Comparison of ENCODE assay signal across 12 cellular contexts in the genomic region with DNA sequence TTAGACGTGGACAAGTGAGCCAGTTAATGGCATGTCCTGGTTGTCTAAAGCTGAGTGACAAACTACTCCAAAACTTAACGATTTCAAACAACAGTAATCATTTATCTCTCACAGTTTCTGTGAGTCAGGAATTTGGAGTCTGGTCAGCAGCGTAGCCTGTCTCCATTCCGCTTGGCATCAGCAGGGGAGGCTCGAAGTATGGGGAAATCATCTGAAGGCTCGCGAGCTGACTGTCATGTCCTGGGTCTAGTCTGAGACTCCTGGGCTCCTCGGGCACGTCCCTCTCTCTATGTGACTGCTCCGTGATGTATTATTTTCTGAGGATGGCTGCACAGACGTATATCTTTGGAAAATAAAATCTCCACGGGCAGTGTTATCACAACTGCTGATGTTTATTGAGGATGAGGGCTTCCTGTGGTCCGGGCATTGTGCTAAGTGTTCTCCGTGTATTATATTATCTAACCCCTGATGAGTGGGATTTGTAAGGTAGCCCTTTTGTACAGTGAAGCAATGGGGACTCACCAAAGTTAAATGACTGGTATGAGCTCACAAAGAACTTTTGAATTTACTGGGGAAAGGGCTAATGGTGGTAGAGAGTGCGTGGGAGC. TPM values are rescaled to one million over a fixed set of nuclear protein-coding genes. Genes with fewer than 3 reads are reported as not detected.
DNase-seq lines count a peak whose midpoint lies in the region; ATAC-seq and TF ChIP-seq lines count a peak whose summit lies in the region.
"Had no signal": no experiment of that assay in that cellular context is flagged by ENCODE, and none has a peak within 500 bp of the region (broad histone marks: within the 10 kb centered on the region; RNA-seq: fewer than 3 reads in every experiment).

No MANE protein-coding gene starts in this region.

- dilution Hi-C loops in IMR-90 (cut with HindIII; ENCODE audit: low sequenced_read_pairs, unreplicated experiment), result no loop called here

- TF ChIP-seq RAD21 in IMR-90 (IDR thresholded peaks at IDR 0.05; ENCODE audit: low read length), result no peak
- no peak for TF ChIP-seq RAD21 in SK-N-SH (IDR thresholded peaks at IDR 0.05; ENCODE audit: low read length)

- H3K79me2 ChIP-seq in SK-N-SH (ENCODE audit: insufficient read depth), result peaks cover 50% of the 10 kb centered on the region

- no peak overlapping the region for H3K27ac ChIP-seq in IMR-90 (ENCODE audit: insufficient read depth, low read length)
- H3K27ac ChIP-seq in SK-N-SH (ENCODE audit: low read depth in 2 of 2, low read length in 1 of 2), result peak overlapping the region in 1 of 2 experiments; percentile 40; a peak in 2 of 4 replicates
- no peak overlapping the region for H3K27ac ChIP-seq in gastroesophageal sphincter

- peaks cover 6% of the 10 kb centered on the region for H3F3A ChIP-seq in SK-N-SH (replicated peaks; ENCODE audit: insufficient read depth)

- no peak overlapping the region for H2BK20ac ChIP-seq in IMR-90 (ENCODE audit: low read depth, low read length)

- TF ChIP-seq POLR2A in IMR-90 (IDR thresholded peaks at IDR 0.05; ENCODE audit: low read depth, low read length), result no peak
- no peak for TF ChIP-seq POLR2A in gastroesophageal sphincter (IDR thresholded peaks at IDR 0.05)

- DNase-seq in IMR-90, result peak; percentile 53
- DNase-seq in SK-N-SH, result no peak
- no peak for DNase-seq in midbrain (lab: John Stamatoyannopoulos, UW)
- DNase-seq in stimulated activated CD4-positive, alpha-beta T cell treated with anti-CD3 and anti-CD28 coated beads, Interleukin-2, amount 100 ng/mL, for 24 hours, result no peak
- DNase-seq: activated gamma-delta T cell, NCI-H2227 treated with DMSO at 0.1 percent for 48 hours, SIG-M5 had no signal

- TF ChIP-seq CTCF in IMR-90 (conservative IDR thresholded peaks at IDR 0.05; ENCODE audit: low read depth, low read length) (0 out of 2 replicates have a peak, but pooled peaks have one; percentile 4), SK-N-SH (IDR thresholded peaks at IDR 0.05) (no peak; the same call in 1 of the 2 replicates), gastroesophageal sphincter (IDR thresholded peaks at IDR 0.05) (no peak)

- no peak overlapping the region for H2BK5ac ChIP-seq in IMR-90 (ENCODE audit: low read depth, low read length, poor library complexity, severe bottlenecking)

- H3K27me3 ChIP-seq in IMR-90 (ENCODE audit: control insufficient read depth, insufficient read depth, low read length) (no peaks in the 10 kb centered on the region), SK-N-SH (ENCODE audit: insufficient read depth) (no peaks in the 10 kb centered on the region), gastroesophageal sphincter (no peaks in the 10 kb centered on the region), neuron (ENCODE audit: insufficient read depth, low read length) (no peaks in the 10 kb centered on the region)

- H3K79me1 ChIP-seq in IMR-90 (ENCODE audit: low read depth in 1 of 2, low read length in 2 of 2), result peaks cover 59 to 72% of the 10 kb centered on the region in 2 experiments

- intact Hi-C loops in IMR-90 (cut with micrococcal nuclease), result no loop called here

- no peak overlapping the region; a peak in 1 of 4 replicates for H4K8ac ChIP-seq in IMR-90 (ENCODE audit: low read depth in 2 of 2, low read length in 2 of 2)

- H3K9ac ChIP-seq in IMR-90 (ENCODE audit: low read depth, low read length) (0 out of 2 replicates have a peak overlapping the region, but pooled peaks have one; percentile 0), SK-N-SH (0 out of 2 replicates have a peak overlapping the region, but pooled peaks have one; percentile 12)

- no peak overlapping the region for H2BK120ac ChIP-seq in IMR-90 (ENCODE audit: low read depth, low read length)

- WGBS in IMR-90 (ENCODE audit: extremely low coverage in 2 of 2, insufficient read length in 1 of 2), 2 experiments, result 53% methylated on average over 3 of the region's 15 CpGs; no CpG with 5 or more reads in 1 of the 2 experiments
- 68% methylated on average over 15 of the region's 15 CpGs for WGBS in SK-N-SH (ENCODE audit: low lambda C conversion rate)
- WGBS in gastroesophageal sphincter (ENCODE audit: low coverage in 1 of 2), 2 donors, result 58 to 62% methylated on average over 10 to 12 of the region's 15 CpGs

- H3K4me3 ChIP-seq in IMR-90 (ENCODE audit: insufficient read depth, low read depth, low read length) (no peak overlapping the region), SK-N-SH (ENCODE audit: low read depth in 2 of 2, low read length in 1 of 2) (no peak overlapping the region), gastroesophageal sphincter (no peak overlapping the region), neuron (ENCODE audit: low read length) (peak overlapping the region; percentile 12)
- H3K4me3 ChIP-seq: lung had no signal

- H4K5ac ChIP-seq in IMR-90 (ENCODE audit: low read depth, low read length), result peak overlapping the region; percentile 25

- no peaks in the 10 kb centered on the region for H3K36me3 ChIP-seq in IMR-90 (ENCODE audit: control insufficient read depth, insufficient read depth, low read length)
- no peaks in the 10 kb centered on the region for H3K36me3 ChIP-seq in SK-N-SH (replicated peaks in 1 of 2; ENCODE audit: control insufficient read depth in 1 of 2, insufficient read depth in 2 of 2, low read length in 1 of 2)
- H3K36me3 ChIP-seq in gastroesophageal sphincter, result no peaks in the 10 kb centered on the region
- no peaks in the 10 kb centered on the region for H3K36me3 ChIP-seq in neuron (ENCODE audit: insufficient read depth, low read length)

- no peak overlapping the region; the same call in 1 of the 2 replicates for H3K56ac ChIP-seq in IMR-90 (ENCODE audit: extremely low read depth, insufficient read depth, low read length)

- peak overlapping the region; percentile 7; the same call in 1 of the 2 replicates for H3K18ac ChIP-seq in IMR-90 (ENCODE audit: low read depth, low read length)

- no peaks in the 10 kb centered on the region for H3K9me3 ChIP-seq in IMR-90 (ENCODE audit: control insufficient read depth, insufficient read depth, low read length)
- H3K9me3 ChIP-seq in SK-N-SH, result no peaks in the 10 kb centered on the region
- no peaks in the 10 kb centered on the region for H3K9me3 ChIP-seq in gastroesophageal sphincter
- peaks cover 6% of the 10 kb centered on the region for H3K9me3 ChIP-seq in neuron (ENCODE audit: low read length)

- BruUV-seq in IMR-90 (replicated peaks; lab: Mats Ljungman, UMichigan), result no TSS peak

- no peak overlapping the region for H2BK15ac ChIP-seq in IMR-90 (ENCODE audit: low read depth, low read length)

- no peak overlapping the region for H2AK9ac ChIP-seq in IMR-90 (replicated peaks; ENCODE audit: low read depth, low read length, poor library complexity)

- TF ChIP-seq EP300 in SK-N-SH (IDR thresholded peaks at IDR 0.05; ENCODE audit: borderline replicate concordance in 1 of 2, low read depth in 1 of 2, low read length in 1 of 2), result no peak
- TF ChIP-seq EP300 in gastroesophageal sphincter (IDR thresholded peaks at IDR 0.05), result no peak

- H3K9me1 ChIP-seq in IMR-90 (ENCODE audit: insufficient read depth, low read length), result 0 out of 2 replicates have a peak, but pooled peaks cover 7% of the 10 kb centered on the region

- no peaks in the 10 kb centered on the region for H4K20me1 ChIP-seq in IMR-90 (ENCODE audit: insufficient read depth, low read length)
- H4K20me1 ChIP-seq in SK-N-SH (ENCODE audit: insufficient read depth), result no peaks in the 10 kb centered on the region

- in situ Hi-C loops in IMR-90 (cut with MboI; ENCODE audit: low sequenced_read_pairs), result no loop called here

- peak overlapping the region; percentile 47; the same call in 1 of the 2 replicates for H3K23ac ChIP-seq in IMR-90 (ENCODE audit: low read depth, low read length)

- no peaks in the 10 kb centered on the region for H3K9me2 ChIP-seq in SK-N-SH

- H3K4me1 ChIP-seq in IMR-90 (ENCODE audit: control insufficient read depth, insufficient read depth, low read length) (peaks cover 16% of the 10 kb centered on the region), SK-N-SH (ENCODE audit: control insufficient read depth in 1 of 2, insufficient read depth in 2 of 2, low read depth in 1 of 2, low read length in 1 of 2) (peaks cover 0 to 10% of the 10 kb centered on the region in 2 experiments; a peak in 2 of 4 replicates), gastroesophageal sphincter (peaks cover 0 to 48% (median 0%) of the 10 kb centered on the region in 3 donors), neuron (ENCODE audit: insufficient read depth, low read length) (peaks cover 7% of the 10 kb centered on the region)

- H3K14ac ChIP-seq in IMR-90 (replicated peaks; ENCODE audit: low read depth, low read length), result no peak overlapping the region

- no peak overlapping the region for H3K4ac ChIP-seq in IMR-90 (ENCODE audit: low read depth, low read length)

- ATAC-seq in IMR-90 (ENCODE audit: low read depth) (peak; percentile 48; the same call in 1 of the 2 replicates), gastroesophageal sphincter (peak; percentile 28), HG03175 (IDR thresholded peaks at IDR 0.05; ENCODE audit: unreplicated experiment) (no peak), HG03097 (IDR thresholded peaks at IDR 0.05; ENCODE audit: low FRiP score, unreplicated experiment) (no peak)

- CTCF ChIA-PET in IMR-90 (lab: Yijun Ruan, JAX) (no interaction called here), SK-N-SH (lab: Yijun Ruan, JAX) (interaction anchor here (1.4 kb wide), 1 partner anchor 11 kb away, joined by 5 read pairs; no protein-coding TSS in a partner anchor)

- POLR2A ChIA-PET in IMR-90 (lab: Charles Lee; ENCODE audit: unreplicated experiment) (no interaction called here), SK-N-SH (lab: Yijun Ruan, JAX) (no interaction called here)

- H2AK5ac ChIP-seq in IMR-90 (ENCODE audit: low read depth, low read length), result no peak overlapping the region

- H3K4me2 ChIP-seq in IMR-90 (ENCODE audit: low read depth, low read length), result peak overlapping the region; percentile 65
- H3K4me2 ChIP-seq in SK-N-SH, result peak overlapping the region; percentile 56

- H2AFZ ChIP-seq in IMR-90 (replicated peaks; ENCODE audit: low read length, poor library complexity), result no peak overlapping the region
- H2AFZ ChIP-seq in SK-N-SH (ENCODE audit: low read depth), result no peak overlapping the region
- no peak overlapping the region for H2AFZ ChIP-seq in neuron (ENCODE audit: low read depth, low read length)

- H4K91ac ChIP-seq in IMR-90 (ENCODE audit: insufficient read depth, low read depth, low read length), result no peak overlapping the region

TF ChIP-seq in IMR-90, 13 proteins besides CTCF, POLR2A, EP300 and RAD21 (continues in another document):
- TF ChIP-seq MAZ (IDR thresholded peaks at IDR 0.05; ENCODE audit: borderline replicate concordance, low read depth, low read length), result no peak

RNA-seq across cellular contexts. Expression of a gene that starts 23.3 kb away (rescaled TPM):
- total RNA-seq in IMR-90 (2012; rRNA removed) (18.1 and 31.9 TPM in 2 replicates), gastroesophageal sphincter (10 to 100 TPM; 51.5 to 81.6 (median 66.1) TPM)
- polyA plus RNA-seq in IMR-90 (2012; rRNA removed) (8.3 and 9.0 TPM in 2 replicates), SK-N-SH (2012; rRNA removed) (14.5 and 15.2 TPM in 2 replicates)
- 3.6 and 4.7 TPM in 2 replicates for polyA plus RNA-seq in IMR-90 (2012; cell fraction: cytosol; rRNA removed)
- polyA plus RNA-seq in IMR-90 (2012; cell fraction: nucleus; rRNA removed; ENCODE audit: low replicate concordance), result 1.9 and 10.4 TPM in 2 replicates
- polyA plus RNA-seq in SK-N-SH (2012; cell fraction: cytosol; rRNA removed), result 19.3 and 23.3 TPM in 2 replicates
- 5.2 and 9.4 TPM in 2 replicates for polyA plus RNA-seq in SK-N-SH (2012; cell fraction: nucleus; rRNA removed)

Comparison
In these comparisons a context has a peak if more than half of its experiments do, and no peak if none do; other contexts are left out.
1. ATAC-seq: peak in IMR-90 (single experiment) and gastroesophageal sphincter (single experiment); none in HG03175 (single experiment) and HG03097 (single experiment).